25 cellular contexts compared by ENCODE assay signal in the genomic region with DNA sequence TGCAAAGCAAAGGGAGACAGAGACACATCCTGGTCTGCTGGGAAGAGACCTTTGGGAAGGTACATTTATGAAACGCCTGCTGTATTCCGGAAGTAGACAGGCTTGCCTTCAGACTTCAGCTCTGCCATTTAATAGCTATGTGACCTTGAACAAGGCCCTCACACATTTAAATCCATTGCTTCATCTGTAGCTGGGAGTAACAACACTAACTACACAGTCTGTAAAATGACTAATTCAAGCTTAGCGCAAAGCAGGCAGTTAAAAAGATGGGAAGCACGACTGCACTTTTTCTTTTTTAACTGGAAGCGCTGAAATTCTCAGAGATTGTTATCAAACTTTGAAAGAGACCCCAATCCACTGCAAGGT.
DNase-seq lines count a peak whose midpoint lies in the region; TF ChIP-seq lines count a peak whose summit lies in the region.
"Had no signal": no experiment of that assay in that cellular context is flagged by ENCODE, and none has a peak within 500 bp of the region (broad histone marks: within the 10 kb centered on the region; RNA-seq: fewer than 3 reads in every experiment).

No MANE protein-coding gene starts in this region.

- H3K27me3 Mint-ChIP-seq in brain (peaks cover 10% of the 10 kb centered on the region), mesothelial cell of epicardium (ENCODE audit: low read depth) (no peaks in the 10 kb centered on the region)
- H3K27me3 Mint-ChIP-seq: activated CD4-positive, alpha-beta T cell treated with anti-CD3 and anti-CD28 coated beads, Interleukin-2, amount 10 ng/mL, durations not matched to agents 24 days and 14 days; progenitor cell of endocrine pancreas had no signal

- POLR2A ChIA-PET in RWPE1 (lab: Yijun Ruan, JAX; ENCODE audit: low non-redundant PET): no interaction called here

- H3K27ac ChIP-seq in RWPE1 (peak overlapping the region; percentile 24; the same call in 1 of the 2 replicates), smooth muscle cell (ENCODE audit: low read depth) (peak overlapping the region; percentile 81)
- H3K27ac ChIP-seq: left lung, SK-N-MC, skin epidermis, thoracic aorta, WERI-Rb-1 had no signal

- peaks cover 10% of the 10 kb centered on the region for H3K4me1 ChIP-seq in smooth muscle cell (ENCODE audit: low read depth)

- H3K4me3 ChIP-seq in smooth muscle cell: no peak overlapping the region
- H3K4me3 ChIP-seq: left lung, SK-N-MC, skin epidermis, thoracic aorta had no signal

- CTCF ChIA-PET in RWPE1 (lab: Yijun Ruan, JAX): no interaction called here

- no peaks in the 10 kb centered on the region for H3K79me2 ChIP-seq in smooth muscle cell (ENCODE audit: low read depth)

- TF ChIP-seq CTCF in RWPE1 (conservative IDR thresholded peaks at IDR 0.05; ENCODE audit: low read depth) (no peak), brain (conservative IDR thresholded peaks at IDR 0.05) (no peak), mesothelial cell of epicardium (IDR thresholded peaks at IDR 0.05; ENCODE audit: unreplicated experiment) (no peak), smooth muscle cell (IDR thresholded peaks at IDR 0.05; ENCODE audit: borderline replicate concordance, insufficient read depth, poor library complexity, severe bottlenecking) (no peak)

- H4K20me1 ChIP-seq in smooth muscle cell (ENCODE audit: low read depth): peaks cover 7% of the 10 kb centered on the region

- H3K27ac Mint-ChIP-seq in brain: peak overlapping the region; percentile 38 to 96 (median 80)
- H3K27ac Mint-ChIP-seq in mesothelial cell of epicardium: peak overlapping the region; percentile 41
- H3K27ac Mint-ChIP-seq: activated CD4-positive, alpha-beta T cell treated with anti-CD3 and anti-CD28 coated beads, Interleukin-2, amount 10 ng/mL, durations not matched to agents 24 days and 14 days; activated naive CD4-positive, alpha-beta T cell treated with anti-CD3 and anti-CD28 coated beads for 36 hours; activated T-cell treated with anti-CD3 and anti-CD28 coated beads, Interleukin-2, amount 50 U/mL, for 72 hours; progenitor cell of endocrine pancreas had no signal

- H3K9ac ChIP-seq in smooth muscle cell (ENCODE audit: low read depth): peak overlapping the region; percentile 16

- WGBS in smooth muscle cell (ENCODE audit: low lambda C conversion rate): 32% methylated on average over 5 of the region's 5 CpGs

- no peaks in the 10 kb centered on the region for H3K27me3 ChIP-seq in smooth muscle cell (ENCODE audit: low read depth)
- H3K27me3 ChIP-seq: left lung had no signal

- H2AFZ ChIP-seq in smooth muscle cell (ENCODE audit: low read depth): no peak overlapping the region

- H3K9me3 ChIP-seq in smooth muscle cell (replicated peaks; ENCODE audit: low read depth): no peaks in the 10 kb centered on the region
- H3K9me3 ChIP-seq: left lung, thoracic aorta had no signal

- H3K4me2 ChIP-seq in smooth muscle cell: peak overlapping the region; percentile 29

- peaks cover 5% of the 10 kb centered on the region for H3K36me3 ChIP-seq in smooth muscle cell (ENCODE audit: low read depth)

- DNase-seq in RWPE1 (ENCODE audit: low spot score) (no peak), mesothelial cell of epicardium (ENCODE audit: low spot score in 2 of 2, unreplicated experiment in 2 of 2) (no peak), smooth muscle cell (lab: John Stamatoyannopoulos, UW; ENCODE audit: unreplicated experiment) (no peak), COLO668 (lab: John Stamatoyannopoulos, UW; ENCODE audit: unreplicated experiment) (no peak), HK-2 (ENCODE audit: unreplicated experiment) (no peak)
- DNase-seq in stimulated activated CD4-positive, alpha-beta T cell treated with anti-CD3 and anti-CD28 coated beads, Interleukin-2, amount 100 ng/mL, for 24 hours: no peak
- DNase-seq: activated CD4-positive, alpha-beta T cell treated with anti-CD3 and anti-CD28 coated beads, Interleukin-2, amount 10 ng/mL, durations not matched to agents 24 days and 14 days; activated naive CD4-positive, alpha-beta T cell treated with anti-CD3 and anti-CD28 coated beads for 36 hours; activated T-cell treated with anti-CD3 and anti-CD28 coated beads, Interleukin-2, amount 50 U/mL, for 72 hours; amniotic stem cell; central memory CD4-positive, alpha-beta T cell; H9; left lung; NCI-H1048; NCI-H2227 treated with DMSO at 0.1 percent for 48 hours; NCI-H774; RPMI8226; stimulated activated CD4-positive, alpha-beta T cell treated with anti-CD3 and anti-CD28 coated beads, Interleukin-2, amount 100 ng/mL, for 48 hours; WERI-Rb-1 had no signal

- H3K9me3 Mint-ChIP-seq in brain (no peaks in the 10 kb centered on the region), mesothelial cell of epicardium (no peaks in the 10 kb centered on the region)
- H3K9me3 Mint-ChIP-seq: activated CD4-positive, alpha-beta T cell treated with anti-CD3 and anti-CD28 coated beads, Interleukin-2, amount 10 ng/mL, durations not matched to agents 24 days and 14 days; activated naive CD4-positive, alpha-beta T cell treated with anti-CD3 and anti-CD28 coated beads for 36 hours; activated T-cell treated with anti-CD3 and anti-CD28 coated beads, Interleukin-2, amount 50 U/mL, for 72 hours; H9; stimulated activated effector memory CD8-positive, alpha-beta T cell treated with anti-CD3 and anti-CD28 coated beads, Interleukin-12 subunit alpha, Interleukin-12 subunit beta, amount 100 ng/mL, for 72 hours had no signal

- H3K4me3 Mint-ChIP-seq in brain (no peak overlapping the region), mesothelial cell of epicardium (no peak overlapping the region)
- H3K4me3 Mint-ChIP-seq: activated CD4-positive, alpha-beta T cell treated with anti-CD3 and anti-CD28 coated beads, Interleukin-2, amount 10 ng/mL, durations not matched to agents 24 days and 14 days; activated naive CD4-positive, alpha-beta T cell treated with anti-CD3 and anti-CD28 coated beads for 36 hours; activated T-cell treated with anti-CD3 and anti-CD28 coated beads, Interleukin-2, amount 50 U/mL, for 72 hours; H9; stimulated activated effector memory CD8-positive, alpha-beta T cell treated with anti-CD3 and anti-CD28 coated beads, Interleukin-12 subunit alpha, Interleukin-12 subunit beta, amount 100 ng/mL, for 72 hours had no signal

- H3K4me1 Mint-ChIP-seq in brain: peaks cover 90% of the 10 kb centered on the region
- H3K4me1 Mint-ChIP-seq in mesothelial cell of epicardium: peaks cover 22% of the 10 kb centered on the region

- H3K36me3 Mint-ChIP-seq in brain (peaks cover 59% of the 10 kb centered on the region), mesothelial cell of epicardium (peaks cover 44% of the 10 kb centered on the region)

- no peaks in the 10 kb centered on the region for H3F3A ChIP-seq in smooth muscle cell (ENCODE audit: low read depth)
